Comparison of ENCODE assay signal across 8 cellular contexts in the genomic region with DNA sequence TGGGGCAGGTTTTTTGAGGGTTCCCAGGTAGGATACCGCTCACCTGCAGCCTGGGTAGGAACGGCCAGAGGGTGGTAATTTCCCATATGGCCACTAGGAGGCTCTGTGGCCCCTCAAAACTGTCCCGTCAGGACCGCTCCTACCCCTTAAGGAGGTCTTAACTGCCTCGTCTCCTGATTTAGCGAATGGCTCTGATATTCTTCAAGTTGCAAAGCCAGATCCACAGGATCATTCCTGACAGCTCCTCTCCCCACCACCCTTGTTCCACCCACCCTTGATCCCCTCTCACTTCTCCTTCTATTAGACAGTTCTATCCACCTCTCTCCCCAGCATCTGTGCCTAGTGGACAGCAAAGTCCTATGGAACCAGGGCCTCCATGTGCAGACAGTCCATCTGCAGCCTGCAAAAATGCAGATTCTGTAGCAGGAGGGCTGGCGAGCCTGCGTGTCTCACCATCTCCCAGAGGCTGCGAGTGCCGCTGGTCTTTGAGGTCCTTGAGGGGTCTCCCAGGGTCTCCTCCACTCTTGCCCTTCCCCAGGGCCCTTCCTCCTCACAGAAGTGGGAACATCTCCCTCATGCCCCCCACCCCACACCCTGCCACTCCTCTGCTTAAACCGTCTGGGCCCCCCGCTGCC. TPM values are rescaled to one million over a fixed set of nuclear protein-coding genes. Genes with fewer than 3 reads are reported as not detected.
DNase-seq lines count a peak whose midpoint lies in the region; ATAC-seq, FAIRE-seq and TF ChIP-seq lines count a peak whose summit lies in the region.

No MANE protein-coding gene starts in this region.

- H3K9me3 ChIP-seq in endothelial cell of umbilical vein (replicated peaks; ENCODE audit: control insufficient read depth, insufficient read depth, low read length), result no peaks in the 10 kb centered on the region

- ATAC-seq in HG03280 (IDR thresholded peaks at IDR 0.05; ENCODE audit: unreplicated experiment), result no peak

- intact Hi-C loops in endothelial cell of umbilical vein (cut with micrococcal nuclease), result loop anchor here (1.0 to 10.0 kb wide), 9 partner anchors 32 to 555 kb away; partner anchors contain the start of gene PMEPA1

- DNase-seq in GM03348 (ENCODE audit: low spot score) (peak; percentile 89), HFF-Myc (ENCODE audit: extremely low read depth, low read depth) (peak; percentile 9), NCI-H345 treated with DMSO at 0.1 percent for 48 hours (lab: John Stamatoyannopoulos, UW; ENCODE audit: unreplicated experiment) (peak; percentile 9), endothelial cell of umbilical vein (ENCODE audit: low read depth, low spot score) (peak; percentile 69), mesenteric fat pad (ENCODE audit: low spot score) (peak; percentile 78)
- DNase-seq in activated CD8-positive, alpha-beta memory T cell treated with anti-CD3 and anti-CD28 coated beads for 1 hour (ENCODE audit: extremely low read depth in 1 of 2, low read depth in 1 of 2), result peak; percentile 24 to 32
- peak; percentile 27 to 41 for DNase-seq in stimulated activated CD8-positive, alpha-beta memory T cell treated with anti-CD3 and anti-CD28 coated beads, Interleukin-7, amount 100 ng/mL, for 1 hour (ENCODE audit: low read depth in 2 of 2)

- no peaks in the 10 kb centered on the region for H4K20me1 ChIP-seq in endothelial cell of umbilical vein (replicated peaks; ENCODE audit: control insufficient read depth, extremely low read depth, insufficient read depth, low read length)

- TF ChIP-seq CTCF in HFF-Myc (IDR thresholded peaks at IDR 0.05; ENCODE audit: low read depth, low read length, missing control alignments), result peak; percentile 87
- peak; percentile 82 to 85 for TF ChIP-seq CTCF in endothelial cell of umbilical vein (IDR thresholded peaks at IDR 0.05; ENCODE audit: extremely low read depth in 1 of 2, insufficient read depth in 1 of 2, low read depth in 1 of 2, low read length in 2 of 2)

- H3K4me2 ChIP-seq in endothelial cell of umbilical vein (ENCODE audit: insufficient read depth, low read length), result no peak overlapping the region

- H3K9me1 ChIP-seq in endothelial cell of umbilical vein (replicated peaks; ENCODE audit: control insufficient read depth, extremely low read depth, insufficient read depth, low read length), result no peaks in the 10 kb centered on the region

- H3K27ac ChIP-seq in endothelial cell of umbilical vein (ENCODE audit: insufficient read depth, low read depth, low read length), result no peak overlapping the region

- POLR2A ChIA-PET in endothelial cell of umbilical vein (lab: Charles Lee), result no interaction called here

- CTCF ChIA-PET in endothelial cell of umbilical vein (lab: Charles Lee), result interaction anchor here (0.6 to 4.5 kb wide), 33 partner anchors 11 to 541 kb away, joined by 3 to 89 read pairs (median 4); partner anchors contain the start of genes PMEPA1 and ZBP1

- H3K4me3 ChIP-seq in HFF-Myc (replicated peaks; ENCODE audit: low read depth, low read length) (no peak overlapping the region), endothelial cell of umbilical vein (replicated peaks in 1 of 3; ENCODE audit: insufficient read depth in 1 of 3, low read depth in 1 of 3, low read length in 3 of 3) (no peak overlapping the region)

- BruUV-seq in endothelial cell of umbilical vein (replicated peaks; lab: Mats Ljungman, UMichigan), result no TSS peak

- H3K4me1 ChIP-seq in endothelial cell of umbilical vein (ENCODE audit: control insufficient read depth, extremely low read depth, insufficient read depth, low read length), result no peaks in the 10 kb centered on the region

- dilution Hi-C loops in endothelial cell of umbilical vein (cut with MboI; ENCODE audit: extremely low pct_ligation_motif_present, low sequenced_read_pairs), result no loop called here

- no peak overlapping the region for H2AFZ ChIP-seq in endothelial cell of umbilical vein (ENCODE audit: low read depth, low read length)

- no peak overlapping the region for H3K9ac ChIP-seq in endothelial cell of umbilical vein (replicated peaks; ENCODE audit: extremely low read depth, insufficient read depth, low read length)

- H3K27me3 ChIP-seq in endothelial cell of umbilical vein (ENCODE audit: control insufficient read depth in 2 of 2, insufficient read depth in 2 of 2, low read length in 2 of 2), result no peaks in the 10 kb centered on the region

- no peak for TF ChIP-seq POLR2A in endothelial cell of umbilical vein (IDR thresholded peaks at IDR 0.05; ENCODE audit: low read depth, low read length)

- peaks cover 3 to 26% of the 10 kb centered on the region in 2 experiments for H3K36me3 ChIP-seq in endothelial cell of umbilical vein (ENCODE audit: control insufficient read depth in 2 of 2, extremely low read depth in 1 of 2, insufficient read depth in 2 of 2, low read length in 2 of 2)

- peak; percentile 76 for FAIRE-seq in endothelial cell of umbilical vein (lab: Jason Lieb, UNC)

- H3K79me2 ChIP-seq in endothelial cell of umbilical vein (ENCODE audit: control insufficient read depth, insufficient read depth, low read length), result no peaks in the 10 kb centered on the region

TF ChIP-seq in endothelial cell of umbilical vein, 7 proteins besides CTCF, POLR2A, EP300 and RAD21:
- TF ChIP-seq FOS (IDR thresholded peaks at IDR 0.05; ENCODE audit: borderline replicate concordance, insufficient read depth, low read length) (no peak), JUN (IDR thresholded peaks at IDR 0.05; ENCODE audit: borderline replicate concordance, insufficient read depth, insufficient read length, low read depth) (no peak), POLR2AphosphoS5 (IDR thresholded peaks at IDR 0.05; ENCODE audit: insufficient read depth, low read depth, low read length) (no peak), GATA2 (IDR thresholded peaks at IDR 0.05; ENCODE audit: insufficient read depth, insufficient read length, low read depth, low read length) (no peak), EZH2 (IDR thresholded peaks at IDR 0.05; ENCODE audit: borderline replicate concordance, low read depth, low read length, severe bottlenecking) (no peak), MYC (IDR thresholded peaks at IDR 0.05; ENCODE audit: low read depth, low read length) (no peak), MAX (IDR thresholded peaks at IDR 0.05; ENCODE audit: insufficient read depth, insufficient read length) (no peak)

RNA-seq across cellular contexts. Expression of gene ZBP1, which starts 34.3 kb away (rescaled TPM):
- total RNA-seq in endothelial cell of umbilical vein (not detected in 2 replicates), mesenteric fat pad (0.26 TPM)
- not detected in 2 replicates for polyA plus RNA-seq in endothelial cell of umbilical vein
- polyA plus RNA-seq in endothelial cell of umbilical vein (2011; cell fraction: cytosol; rRNA removed), result not detected in 2 replicates
- polyA plus RNA-seq in endothelial cell of umbilical vein (2011; cell fraction: nucleus; rRNA removed), result not detected in 2 replicates
- polyA plus RNA-seq in endothelial cell of umbilical vein (2012), result not detected in 2 replicates
- polyA minus RNA-seq in endothelial cell of umbilical vein, result not detected in 2 replicates
- polyA minus RNA-seq in endothelial cell of umbilical vein (2011; cell fraction: cytosol; rRNA and poly(A)+ RNA removed), result not detected
- polyA minus RNA-seq in endothelial cell of umbilical vein (2011; cell fraction: nucleus; rRNA and poly(A)+ RNA removed), result not detected in 2 replicates

RNA-seq across cellular contexts. Expression of gene PMEPA1, which starts 55.3 kb away (rescaled TPM):
- total RNA-seq in endothelial cell of umbilical vein (31.6 and 47.1 TPM in 2 replicates), mesenteric fat pad (90.0 TPM)
- 33.2 and 53.9 TPM in 2 replicates for polyA plus RNA-seq in endothelial cell of umbilical vein
- polyA plus RNA-seq in endothelial cell of umbilical vein (2011; cell fraction: cytosol; rRNA removed), result 13.6 and 20.4 TPM in 2 replicates
- polyA plus RNA-seq in endothelial cell of umbilical vein (2011; cell fraction: nucleus; rRNA removed), result 10.5 and 10.8 TPM in 2 replicates
- 18.8 and 25.3 TPM in 2 replicates for polyA plus RNA-seq in endothelial cell of umbilical vein (2012)
- 20.7 and 21.9 TPM in 2 replicates for polyA minus RNA-seq in endothelial cell of umbilical vein
- polyA minus RNA-seq in endothelial cell of umbilical vein (2011; cell fraction: cytosol; rRNA and poly(A)+ RNA removed), result 8.5 TPM
- polyA minus RNA-seq in endothelial cell of umbilical vein (2011; cell fraction: nucleus; rRNA and poly(A)+ RNA removed), result 5.9 and 6.2 TPM in 2 replicates

Comparison
In these comparisons a context has a peak if more than half of its experiments do, and no peak if none do; other contexts are left out.
1. DNase-seq: peak in every context shown above with its lines; median percentile 89 in GM03348; 78 in mesenteric fat pad; 69 in endothelial cell of umbilical vein; 34 in stimulated activated CD8-positive, alpha-beta memory T cell treated with anti-CD3 and anti-CD28 coated beads, Interleukin-7, amount 100 ng/mL, for 1 hour; 28 in activated CD8-positive, alpha-beta memory T cell treated with anti-CD3 and anti-CD28 coated beads for 1 hour; 9 in HFF-Myc; 9 in NCI-H345 treated with DMSO at 0.1 percent for 48 hours.